Comparison of ENCODE assay signal across 17 cellular contexts in genomic region chr17:22671110-22671509, GRCh38.
DNase-seq lines count a peak whose midpoint lies in the region; ATAC-seq and TF ChIP-seq lines count a peak whose summit lies in the region.
"Had no signal": no experiment of that assay in that cellular context is flagged by ENCODE, and none has a peak within 500 bp of the region (broad histone marks: within the 10 kb centered on the region; RNA-seq: fewer than 3 reads in every experiment).

No MANE protein-coding gene starts in this region.

- CTCF ChIA-PET in activated CD8-positive, alpha-beta memory T cell treated with anti-CD3 and anti-CD28 coated beads, Interleukin-2, amount 10 ng/mL, durations not matched to agents 7 days and 5 days (lab: Charles Lee) = no interaction called here

- no peaks in the 10 kb centered on the region for H3K27me3 Mint-ChIP-seq in activated CD8-positive, alpha-beta memory T cell treated with anti-CD3 and anti-CD28 coated beads, Interleukin-2, amount 10 ng/mL, durations not matched to agents 7 days and 5 days
- H3K27me3 Mint-ChIP-seq in osteocyte (ENCODE audit: unreplicated experiment) = no peaks in the 10 kb centered on the region
- H3K27me3 Mint-ChIP-seq: CD4-positive, alpha-beta memory T cell had no signal

- H3K4me3 Mint-ChIP-seq in activated CD8-positive, alpha-beta memory T cell treated with anti-CD3 and anti-CD28 coated beads, Interleukin-2, amount 10 ng/mL, durations not matched to agents 7 days and 5 days = no peak overlapping the region
- H3K4me3 Mint-ChIP-seq in osteocyte (ENCODE audit: unreplicated experiment) = no peak overlapping the region
- H3K4me3 Mint-ChIP-seq: CD4-positive, alpha-beta memory T cell had no signal

- peaks cover 13% of the 10 kb centered on the region for H3K9me3 Mint-ChIP-seq in activated CD8-positive, alpha-beta memory T cell treated with anti-CD3 and anti-CD28 coated beads, Interleukin-2, amount 10 ng/mL, durations not matched to agents 7 days and 5 days (ENCODE audit: low read depth)
- H3K9me3 Mint-ChIP-seq in osteocyte (ENCODE audit: unreplicated experiment) = peaks cover 32% of the 10 kb centered on the region

- H3K9me3 ChIP-seq in upper lobe of right lung = no peaks in the 10 kb centered on the region

- H3K27me3 ChIP-seq in upper lobe of right lung = no peaks in the 10 kb centered on the region

- TF ChIP-seq CTCF in osteocyte (IDR thresholded peaks at IDR 0.05) (no peak), upper lobe of right lung (IDR thresholded peaks at IDR 0.05) (no peak)

- H3K27ac ChIP-seq in upper lobe of right lung = no peak overlapping the region
- H3K27ac ChIP-seq: GM23248 had no signal

- H3K4me1 Mint-ChIP-seq in activated CD8-positive, alpha-beta memory T cell treated with anti-CD3 and anti-CD28 coated beads, Interleukin-2, amount 10 ng/mL, durations not matched to agents 7 days and 5 days = no peaks in the 10 kb centered on the region
- H3K4me1 Mint-ChIP-seq in osteocyte (ENCODE audit: unreplicated experiment) = no peaks in the 10 kb centered on the region
- H3K4me1 Mint-ChIP-seq: CD4-positive, alpha-beta memory T cell had no signal

- peaks cover 1% of the 10 kb centered on the region for H3K36me3 Mint-ChIP-seq in activated CD8-positive, alpha-beta memory T cell treated with anti-CD3 and anti-CD28 coated beads, Interleukin-2, amount 10 ng/mL, durations not matched to agents 7 days and 5 days
- H3K36me3 Mint-ChIP-seq in osteocyte (ENCODE audit: unreplicated experiment) = peaks cover 4% of the 10 kb centered on the region
- H3K36me3 Mint-ChIP-seq: CD4-positive, alpha-beta memory T cell had no signal

- H3K36me3 ChIP-seq in upper lobe of right lung = no peaks in the 10 kb centered on the region

- no peaks in the 10 kb centered on the region for H3K4me1 ChIP-seq in upper lobe of right lung

- no peak overlapping the region for H3K27ac Mint-ChIP-seq in activated CD8-positive, alpha-beta memory T cell treated with anti-CD3 and anti-CD28 coated beads, Interleukin-2, amount 10 ng/mL, durations not matched to agents 7 days and 5 days
- no peak overlapping the region for H3K27ac Mint-ChIP-seq in osteocyte (ENCODE audit: unreplicated experiment)

- intact Hi-C loops in upper lobe of right lung (cut with DNase I) = no loop called here

- DNase-seq in activated CD8-positive, alpha-beta memory T cell treated with anti-CD3 and anti-CD28 coated beads for 24 hours = peak; percentile 21
- no peak for DNase-seq in activated CD8-positive, alpha-beta memory T cell treated with anti-CD3 and anti-CD28 coated beads, Interleukin-2, amount 10 ng/mL, durations not matched to agents 7 days and 5 days
- DNase-seq in osteocyte (ENCODE audit: extremely low spot score, unreplicated experiment) (peak; percentile 51), upper lobe of right lung (peak; percentile 23), NCI-H1436 (lab: John Stamatoyannopoulos, UW) (no peak)
- no peak for DNase-seq in activated effector memory CD4-positive, alpha-beta T cell treated with anti-CD3 and anti-CD28 coated beads, Interleukin-2, amount 50 U/mL, for 16 hours
- DNase-seq: C1 segment of cervical spinal cord; Calu3; CD4-positive, alpha-beta memory T cell; COR-L47; DMS79; EL; GDM1; GM23248; H7; HCEC 1CT had no signal

- ATAC-seq in activated CD8-positive, alpha-beta memory T cell treated with anti-CD3 and anti-CD28 coated beads, Interleukin-2, amount 10 ng/mL, durations not matched to agents 7 days and 5 days = no peak
- no peak for ATAC-seq in upper lobe of right lung
- ATAC-seq: GM12878 had no signal

- no peak overlapping the region for H3K4me3 ChIP-seq in upper lobe of right lung
- H3K4me3 ChIP-seq: GM12878, GM23248 had no signal

Comparison
In these comparisons a context has a peak if more than half of its experiments do, and no peak if none do; other contexts are left out.
1. DNase-seq: peak in activated CD8-positive, alpha-beta memory T cell treated with anti-CD3 and anti-CD28 coated beads for 24 hours (single experiment), osteocyte (single experiment) and upper lobe of right lung (single experiment); none in activated CD8-positive, alpha-beta memory T cell treated with anti-CD3 and anti-CD28 coated beads, Interleukin-2, amount 10 ng/mL, durations not matched to agents 7 days and 5 days (single experiment), activated effector memory CD4-positive, alpha-beta T cell treated with anti-CD3 and anti-CD28 coated beads, Interleukin-2, amount 50 U/mL, for 16 hours (single experiment) and NCI-H1436 (single experiment).